In the genomic region with DNA sequence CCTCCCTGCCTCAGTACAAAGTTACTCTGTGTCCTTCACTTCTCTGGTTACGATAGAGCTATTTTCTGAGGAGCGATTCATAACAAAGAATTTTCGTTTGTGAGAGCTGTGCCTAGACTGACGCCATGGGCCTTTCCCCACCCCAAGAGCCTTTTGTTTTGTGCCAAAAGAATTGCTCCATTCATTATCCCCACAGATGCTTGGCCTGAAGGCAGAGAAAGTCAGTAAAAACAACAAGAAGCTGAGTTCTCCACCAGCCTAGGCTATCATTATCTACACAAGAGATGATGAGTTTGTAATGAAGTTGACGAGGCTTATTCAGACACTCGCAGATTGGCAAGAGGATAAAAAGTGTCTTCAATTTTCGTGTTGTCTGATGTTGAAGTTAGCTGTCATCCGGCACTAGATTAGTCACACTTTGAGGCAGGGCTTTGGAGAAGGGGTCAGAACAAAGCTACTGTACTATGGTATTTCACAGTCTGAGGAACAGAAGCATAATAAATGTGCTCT, we compare ENCODE assay signal across 12 cellular contexts.
A peak's percentile ranks its signal among the peaks of the same experiment; 100 is the strongest.
DNase-seq lines count a peak whose midpoint lies in the region; ATAC-seq, FAIRE-seq and TF ChIP-seq lines count a peak whose summit lies in the region.
"Had no signal": no experiment of that assay in that cellular context is flagged by ENCODE, and none has a peak within 500 bp of the region (broad histone marks: within the 10 kb centered on the region; RNA-seq: fewer than 3 reads in every experiment).

No MANE protein-coding gene starts in this region.

- no peak for ATAC-seq in activated CD4-positive, CD25-positive, alpha-beta regulatory T cell treated with anti-CD3 and anti-CD28 coated beads, Interleukin-2, amount 50 U/mL, for 24 hours
- ATAC-seq in GM21723 (IDR thresholded peaks at IDR 0.05; ENCODE audit: unreplicated experiment) = no peak

- H3K27ac ChIP-seq in dorsolateral prefrontal cortex (peak overlapping the region in 58 of 59 donors; percentile 2 to 93 (median 81)), smooth muscle cell (ENCODE audit: low read depth) (peak overlapping the region; percentile 42), Karpas-422 (ENCODE audit: low read length) (no peak overlapping the region)
- H3K27ac ChIP-seq: SK-N-MC had no signal

- peak in 4 of 56 donors; percentile 5 to 14 (median 12) for TF ChIP-seq CTCF in dorsolateral prefrontal cortex (IDR thresholded peaks at IDR 0.05 in 54 of 56, conservative IDR thresholded peaks at IDR 0.05 in 2 of 56; ENCODE audit: low read depth in 1 of 56, partially characterized antibody in 56 of 56)
- TF ChIP-seq CTCF in smooth muscle cell (IDR thresholded peaks at IDR 0.05; ENCODE audit: borderline replicate concordance, insufficient read depth, poor library complexity, severe bottlenecking) = no peak

- no peaks in the 10 kb centered on the region for H4K20me1 ChIP-seq in smooth muscle cell (ENCODE audit: low read depth)
- H4K20me1 ChIP-seq in Karpas-422 (ENCODE audit: insufficient read depth, low read depth, low read length) = no peaks in the 10 kb centered on the region

- no peaks in the 10 kb centered on the region for H3F3A ChIP-seq in smooth muscle cell (ENCODE audit: low read depth)

- H3K9me3 ChIP-seq in smooth muscle cell (replicated peaks; ENCODE audit: low read depth) = no peaks in the 10 kb centered on the region
- no peaks in the 10 kb centered on the region for H3K9me3 ChIP-seq in Karpas-422 (ENCODE audit: low read length)

- intact Hi-C loops in dorsolateral prefrontal cortex (cut with DNase I) = loop anchor here (2.0 to 10.0 kb wide), 3 partner anchors 71 to 299 kb away; a partner anchor contains a TSS

- H3K4me1 ChIP-seq in smooth muscle cell (ENCODE audit: low read depth) = peaks cover 19% of the 10 kb centered on the region
- H3K4me1 ChIP-seq in Karpas-422 (ENCODE audit: low read length) = no peaks in the 10 kb centered on the region

- DNase-seq in M059J (ENCODE audit: low read depth) (peak; percentile 14), dorsolateral prefrontal cortex (peak in 6 of 10 donors; percentile 37 to 69 (median 54)), kidney tubule cell (ENCODE audit: low spot score) (peak; percentile 86), smooth muscle cell (lab: John Stamatoyannopoulos, UW; ENCODE audit: unreplicated experiment) (no peak), urothelium cell line (ENCODE audit: low spot score) (no peak), Karpas-422 (no peak)
- DNase-seq: NCI-H2107; stimulated activated naive CD4-positive, alpha-beta T cell treated with Interleukin-2 at 50 U/mL for 16 hours had no signal

- no peak for FAIRE-seq in urothelium cell line (lab: Jason Lieb, UNC)

- H3K36me3 ChIP-seq in smooth muscle cell (ENCODE audit: low read depth) (no peaks in the 10 kb centered on the region), Karpas-422 (ENCODE audit: insufficient read depth, low read length) (no peaks in the 10 kb centered on the region)

- H3K4me3 ChIP-seq in dorsolateral prefrontal cortex (peak overlapping the region in 48 of 59 donors; percentile 0 to 60 (median 27)), smooth muscle cell (no peak overlapping the region), Karpas-422 (ENCODE audit: low read length) (no peak overlapping the region)
- H3K4me3 ChIP-seq: SK-N-MC, skin epidermis had no signal

- H2AFZ ChIP-seq in smooth muscle cell (ENCODE audit: low read depth) (peak overlapping the region; percentile 56), Karpas-422 (ENCODE audit: low read length) (no peak overlapping the region)

- H3K9me2 ChIP-seq in Karpas-422 (replicated peaks; ENCODE audit: insufficient read depth, low read length) = no peaks in the 10 kb centered on the region

- H3K4me2 ChIP-seq in smooth muscle cell = no peak overlapping the region
- no peak overlapping the region for H3K4me2 ChIP-seq in Karpas-422 (ENCODE audit: low read depth, low read length, poor library complexity, severe bottlenecking)

- H3K79me2 ChIP-seq in smooth muscle cell (ENCODE audit: low read depth) (no peaks in the 10 kb centered on the region), Karpas-422 (ENCODE audit: low read length) (no peaks in the 10 kb centered on the region)

- H3K27me3 ChIP-seq in dorsolateral prefrontal cortex = no peaks in the 10 kb centered on the region
- no peaks in the 10 kb centered on the region for H3K27me3 ChIP-seq in smooth muscle cell (ENCODE audit: low read depth)
- no peaks in the 10 kb centered on the region for H3K27me3 ChIP-seq in Karpas-422 (ENCODE audit: low read length)

- 45% methylated on average over 8 of the region's 8 CpGs for WGBS in smooth muscle cell (ENCODE audit: low lambda C conversion rate)

- H3K9ac ChIP-seq in smooth muscle cell (ENCODE audit: low read depth) (no peak overlapping the region), Karpas-422 (ENCODE audit: low read length) (no peak overlapping the region)

Comparison
In these comparisons a context has a peak if more than half of its experiments do, and no peak if none do; other contexts are left out.
1. DNase-seq: peak in M059J (single experiment), dorsolateral prefrontal cortex (6 of 10) and kidney tubule cell (single experiment); none in smooth muscle cell (single experiment), urothelium cell line (single experiment) and Karpas-422 (single experiment).
2. H3K4me3 ChIP-seq: peak in dorsolateral prefrontal cortex (48 of 59); none in smooth muscle cell (single experiment) and Karpas-422 (single experiment).